Comparison of ENCODE assay signal across 1 cellular context in genomic region chr3:90091557-90091956, GRCh38.
TF ChIP-seq lines count a peak whose summit lies in the region.

No MANE protein-coding gene starts in this region.

TF ChIP-seq in WTC11, 78 proteins besides CTCF, POLR2A, EP300 and RAD21 (continued from another document):
- TF ChIP-seq E2F1 (CRISPR knock-in tag; IDR thresholded peaks at IDR 0.05): no peak
- no peak for TF ChIP-seq ATF2 (CRISPR knock-in tag; IDR thresholded peaks at IDR 0.05; ENCODE audit: borderline replicate concordance, low read depth)
- no peak for TF ChIP-seq GABPB1 (CRISPR knock-in tag; IDR thresholded peaks at IDR 0.05)
- TF ChIP-seq OVOL2 (CRISPR knock-in tag; IDR thresholded peaks at IDR 0.05; ENCODE audit: borderline replicate concordance): no peak
- TF ChIP-seq ZBTB43 (CRISPR knock-in tag; IDR thresholded peaks at IDR 0.05): no peak
- no peak for TF ChIP-seq RORB (CRISPR knock-in tag; IDR thresholded peaks at IDR 0.05)
- TF ChIP-seq MLX (CRISPR knock-in tag; IDR thresholded peaks at IDR 0.05): no peak
- no peak for TF ChIP-seq ATF1 (CRISPR knock-in tag; IDR thresholded peaks at IDR 0.05)
- TF ChIP-seq GTF2I (CRISPR knock-in tag; conservative IDR thresholded peaks at IDR 0.05): no peak
TF ChIP-seq in WTC11: peak in this region for 0.
